In genomic region chr1:157404614-157405013, GRCh38 we compare ENCODE assay signal across 21 cellular contexts.
DNase-seq lines count a peak whose midpoint lies in the region; ATAC-seq, FAIRE-seq and TF ChIP-seq lines count a peak whose summit lies in the region.
"Had no signal": no experiment of that assay in that cellular context is flagged by ENCODE, and none has a peak within 500 bp of the region (broad histone marks: within the 10 kb centered on the region; RNA-seq: fewer than 3 reads in every experiment).

No MANE protein-coding gene starts in this region.

- no peak for TF ChIP-seq EP300 in K562 (IDR thresholded peaks at IDR 0.05; ENCODE audit: low read length)

- H3K27ac Mint-ChIP-seq in natural killer cell treated with Interleukin-12 subunit alpha and Interleukin-12 subunit beta and Interleukin-15 and Interleukin-18, amount 100 ng/mL, for 72 hours = peak overlapping the region in 1 of 2 donors; percentile 63
- H3K27ac Mint-ChIP-seq in activated CD8-positive, alpha-beta memory T cell treated with anti-CD3 and anti-CD28 coated beads, Interleukin-2, amount 10 ng/mL, durations not matched to agents 7 days and 5 days = no peak overlapping the region
- H3K27ac Mint-ChIP-seq: CD4-positive, CD25-positive, alpha-beta regulatory T cell had no signal

- H3K4me3 Mint-ChIP-seq in natural killer cell treated with Interleukin-12 subunit alpha and Interleukin-12 subunit beta and Interleukin-15 and Interleukin-18, amount 100 ng/mL, for 72 hours = peak overlapping the region; percentile 69
- no peak overlapping the region for H3K4me3 Mint-ChIP-seq in activated CD8-positive, alpha-beta memory T cell treated with anti-CD3 and anti-CD28 coated beads, Interleukin-2, amount 10 ng/mL, durations not matched to agents 7 days and 5 days
- H3K4me3 Mint-ChIP-seq: CD4-positive, CD25-positive, alpha-beta regulatory T cell had no signal

- peak overlapping the region; percentile 83 for H2AFZ ChIP-seq in K562 (ENCODE audit: low read depth, low read length)

- peak overlapping the region in 8 of 11 experiments; percentile 19 to 77 (median 62); a peak in 13 of 22 replicates for H3K4me2 ChIP-seq in BLaER1 treated with 17β-estradiol and CSF1 and Interleukin-3, amounts not matched to agents 10 nM and 100 nM
- H3K4me2 ChIP-seq in K562 (ENCODE audit: insufficient read depth, low read length) = no peak overlapping the region

- H3K4me1 ChIP-seq in BLaER1 treated with 17β-estradiol and CSF1 and Interleukin-3, amounts not matched to agents 10 nM and 100 nM = peaks cover 12 to 33% (median 25%) of the 10 kb centered on the region in 10 experiments
- peaks cover 10 to 40% of the 10 kb centered on the region in 2 experiments for H3K4me1 ChIP-seq in K562 (replicated peaks in 1 of 2; ENCODE audit: control insufficient read depth in 2 of 2, insufficient read depth in 2 of 2, low read length in 2 of 2)
- H3K4me1 ChIP-seq: Peyer's patch had no signal

- no peak for FAIRE-seq in K562 (lab: Jason Lieb, UNC)
- FAIRE-seq: GM12878 had no signal

- BruUV-seq in K562 (replicated peaks; lab: Mats Ljungman, UMichigan) = no TSS peak

- TF ChIP-seq POLR2A in K562 (conservative IDR thresholded peaks at IDR 0.05) = no peak

- peaks cover 0 to 12% (median 0%) of the 10 kb centered on the region in 11 experiments; a peak in 2 of 22 replicates for H3K9me3 ChIP-seq in BLaER1 treated with 17β-estradiol and CSF1 and Interleukin-3, amounts not matched to agents 10 nM and 100 nM (replicated peaks in 1 of 11)
- H3K9me3 ChIP-seq in K562 (replicated peaks; ENCODE audit: control insufficient read depth, insufficient read depth, low read depth, low read length) = no peaks in the 10 kb centered on the region
- H3K9me3 ChIP-seq: MG63, Peyer's patch had no signal

- TF ChIP-seq RAD21 in K562 (CRISPR knock-in tag; conservative IDR thresholded peaks at IDR 0.05 in 1 of 2, IDR thresholded peaks at IDR 0.05 in 1 of 2) = no peak

- H3K9ac ChIP-seq in BLaER1 treated with 17β-estradiol and CSF1 and Interleukin-3, amounts not matched to agents 10 nM and 100 nM = no peak overlapping the region
- no peak overlapping the region for H3K9ac ChIP-seq in K562 (ENCODE audit: insufficient read depth in 1 of 2, low read depth in 2 of 2, low read length in 2 of 2)

- H4K20me1 ChIP-seq in BLaER1 treated with 17β-estradiol and CSF1 and Interleukin-3, amounts not matched to agents 10 nM and 100 nM = no peaks in the 10 kb centered on the region
- no peaks in the 10 kb centered on the region for H4K20me1 ChIP-seq in K562 (replicated peaks; ENCODE audit: control insufficient read depth, insufficient read depth, low read length)

- POLR2A ChIA-PET in K562 (lab: Yijun Ruan, JAX) = no interaction called here

- H3K27me3 ChIP-seq in BLaER1 treated with 17β-estradiol and CSF1 and Interleukin-3, amounts not matched to agents 10 nM and 100 nM = no peaks in the 10 kb centered on the region
- H3K27me3 ChIP-seq in HL-60 (ENCODE audit: insufficient read depth, poor library complexity, severe bottlenecking) (no peaks in the 10 kb centered on the region), K562 (ENCODE audit: control insufficient read depth in 2 of 2, insufficient read depth in 2 of 2, low read length in 2 of 2) (no peaks in the 10 kb centered on the region), brain microvascular endothelial cell (replicated peaks) (no peaks in the 10 kb centered on the region)
- H3K27me3 ChIP-seq: MG63, Peyer's patch had no signal

- CTCF ChIA-PET in K562 (lab: Yijun Ruan, JAX; ENCODE audit: low intra/inter-chr PET ratio) = no interaction called here
- CTCF ChIA-PET in activated CD8-positive, alpha-beta memory T cell treated with anti-CD3 and anti-CD28 coated beads, Interleukin-2, amount 10 ng/mL, durations not matched to agents 7 days and 5 days (lab: Charles Lee) = no interaction called here

- H3K4me3 ChIP-seq in BLaER1 treated with 17β-estradiol and CSF1 and Interleukin-3, amounts not matched to agents 10 nM and 100 nM = no peak overlapping the region
- H3K4me3 ChIP-seq in HL-60 (replicated peaks; ENCODE audit: insufficient read depth, low read length) (no peak overlapping the region), K562 (no peak overlapping the region), brain microvascular endothelial cell (ENCODE audit: low read depth, low read length) (no peak overlapping the region)
- H3K4me3 ChIP-seq: GM12878, MG63, Peyer's patch had no signal

- no peaks in the 10 kb centered on the region for H3K79me2 ChIP-seq in K562 (ENCODE audit: control insufficient read depth, insufficient read depth, low read length)

- no peaks in the 10 kb centered on the region for H3K9me1 ChIP-seq in K562 (ENCODE audit: control insufficient read depth, insufficient read depth, low read length)

- no peak for ATAC-seq in K562
- ATAC-seq in natural killer cell treated with Interleukin-12 subunit alpha and Interleukin-12 subunit beta and Interleukin-15 and Interleukin-18, amount 100 ng/mL, for 72 hours = no peak
- no peak for ATAC-seq in activated CD8-positive, alpha-beta memory T cell treated with anti-CD3 and anti-CD28 coated beads, Interleukin-2, amount 10 ng/mL, durations not matched to agents 7 days and 5 days
- ATAC-seq: SK-N-SH treated with all-trans-retinoic acid at 6 μM for 48 hours had no signal

- no peaks in the 10 kb centered on the region for H3K9me3 Mint-ChIP-seq in natural killer cell treated with Interleukin-12 subunit alpha and Interleukin-12 subunit beta and Interleukin-15 and Interleukin-18, amount 100 ng/mL, for 72 hours
- H3K9me3 Mint-ChIP-seq in activated CD8-positive, alpha-beta memory T cell treated with anti-CD3 and anti-CD28 coated beads, Interleukin-2, amount 10 ng/mL, durations not matched to agents 7 days and 5 days (ENCODE audit: low read depth) = no peaks in the 10 kb centered on the region

- DNase-seq in HL-60 (ENCODE audit: low read depth in 1 of 2, low spot score in 1 of 2) (no peak), K562 (ENCODE audit: extremely low read depth in 1 of 4, low spot score in 3 of 4) (no peak), brain microvascular endothelial cell (no peak), NCI-H524 treated with DMSO at 0.1 percent for 48 hours (lab: John Stamatoyannopoulos, UW) (no peak)
- DNase-seq in natural killer cell treated with Interleukin-12 subunit alpha and Interleukin-12 subunit beta and Interleukin-15 and Interleukin-18, amount 100 ng/mL, for 72 hours (ENCODE audit: low spot score) = no peak
- DNase-seq in activated CD8-positive, alpha-beta memory T cell treated with anti-CD3 and anti-CD28 coated beads, Interleukin-2, amount 10 ng/mL, durations not matched to agents 7 days and 5 days = no peak
- DNase-seq: CD4-positive, CD25-positive, alpha-beta regulatory T cell; COR-L47; DMS79 treated with DMSO at 0.1 percent for 48 hours; MG63; NCI-H1105; NCI-H146; NCI-H2029; NCI-H226; NCI-H510A treated with DMSO at 0.1 percent for 48 hours; NCI-H774; NK-92 treated with Interleukin-12 subunit alpha and Interleukin-12 subunit beta, amount 100 ng/mL, for 24 hours; Peyer's patch had no signal

- intact Hi-C loops in K562 (cut with micrococcal nuclease) = no loop called here

- H3K36me3 ChIP-seq in BLaER1 treated with 17β-estradiol and CSF1 and Interleukin-3, amounts not matched to agents 10 nM and 100 nM = no peaks in the 10 kb centered on the region
- H3K36me3 ChIP-seq in K562 (ENCODE audit: control insufficient read depth, insufficient read depth, low read length) = no peaks in the 10 kb centered on the region
- no peaks in the 10 kb centered on the region for H3K36me3 ChIP-seq in brain microvascular endothelial cell (replicated peaks)
- H3K36me3 ChIP-seq: MG63, Peyer's patch had no signal

- TF ChIP-seq CTCF in HL-60 (IDR thresholded peaks at IDR 0.05; ENCODE audit: insufficient read depth, low read length) (no peak), K562 (IDR thresholded peaks at IDR 0.05 in 2 of 3, conservative IDR thresholded peaks at IDR 0.05 in 1 of 3; ENCODE audit: insufficient read depth in 2 of 3, low read depth in 1 of 3, low read length in 3 of 3) (no peak), brain microvascular endothelial cell (IDR thresholded peaks at IDR 0.05; ENCODE audit: low read depth, low read length, missing control alignments) (no peak)

- no peaks in the 10 kb centered on the region for H3K36me3 Mint-ChIP-seq in natural killer cell treated with Interleukin-12 subunit alpha and Interleukin-12 subunit beta and Interleukin-15 and Interleukin-18, amount 100 ng/mL, for 72 hours
- no peaks in the 10 kb centered on the region for H3K36me3 Mint-ChIP-seq in activated CD8-positive, alpha-beta memory T cell treated with anti-CD3 and anti-CD28 coated beads, Interleukin-2, amount 10 ng/mL, durations not matched to agents 7 days and 5 days
- H3K36me3 Mint-ChIP-seq: CD4-positive, CD25-positive, alpha-beta regulatory T cell had no signal

- in situ Hi-C loops in K562 (cut with MboI) = no loop called here
- in situ Hi-C loops in brain microvascular endothelial cell (cut with HindIII; ENCODE audit: low pct_ligation_motif_present, low sequenced_read_pairs) = no loop called here

- peaks cover 4 to 8% of the 10 kb centered on the region in 2 donors for H3K27me3 Mint-ChIP-seq in natural killer cell treated with Interleukin-12 subunit alpha and Interleukin-12 subunit beta and Interleukin-15 and Interleukin-18, amount 100 ng/mL, for 72 hours
- H3K27me3 Mint-ChIP-seq in activated CD8-positive, alpha-beta memory T cell treated with anti-CD3 and anti-CD28 coated beads, Interleukin-2, amount 10 ng/mL, durations not matched to agents 7 days and 5 days = peaks cover 36% of the 10 kb centered on the region

- peak overlapping the region in 3 of 11 experiments; percentile 38 to 75 (median 70); a peak in 5 of 22 replicates for H3K27ac ChIP-seq in BLaER1 treated with 17β-estradiol and CSF1 and Interleukin-3, amounts not matched to agents 10 nM and 100 nM
- H3K27ac ChIP-seq in HL-60 (replicated peaks) (peak overlapping the region; percentile 85), K562 (ENCODE audit: extremely low read depth, low read depth, low read length) (peak overlapping the region; percentile 58; the same call in 1 of the 3 replicates), brain microvascular endothelial cell (no peak overlapping the region)
- H3K27ac ChIP-seq: Peyer's patch had no signal

- H3K4me1 Mint-ChIP-seq in natural killer cell treated with Interleukin-12 subunit alpha and Interleukin-12 subunit beta and Interleukin-15 and Interleukin-18, amount 100 ng/mL, for 72 hours (ENCODE audit: low read depth in 2 of 2) = peaks cover 56 to 57% of the 10 kb centered on the region in 2 donors
- H3K4me1 Mint-ChIP-seq in activated CD8-positive, alpha-beta memory T cell treated with anti-CD3 and anti-CD28 coated beads, Interleukin-2, amount 10 ng/mL, durations not matched to agents 7 days and 5 days = peaks cover 5% of the 10 kb centered on the region
- H3K4me1 Mint-ChIP-seq: CD4-positive, CD25-positive, alpha-beta regulatory T cell had no signal

TF ChIP-seq in K562, 482 proteins besides CTCF, POLR2A, EP300 and RAD21:
- TF ChIP-seq GATAD2A (IDR thresholded peaks at IDR 0.05) = no peak
- 0 out of 2 replicates have a peak, but pooled peaks have one; percentile 20 for TF ChIP-seq BRD4 (IDR thresholded peaks at IDR 0.05)
